24 cellular contexts compared by ENCODE assay signal in genomic region chr21:45474323-45474950, GRCh38.
DNase-seq lines count a peak whose midpoint lies in the region; ATAC-seq and TF ChIP-seq lines count a peak whose summit lies in the region.
"Had no signal": no experiment of that assay in that cellular context is flagged by ENCODE, and none has a peak within 500 bp of the region (broad histone marks: within the 10 kb centered on the region; RNA-seq: fewer than 3 reads in every experiment).

No MANE protein-coding gene starts in this region.

- peaks cover 30% of the 10 kb centered on the region for H3K4me1 Mint-ChIP-seq in activated CD4-positive, alpha-beta T cell treated with anti-CD3 and anti-CD28 coated beads, Interleukin-2, amount 10 ng/mL, durations not matched to agents 24 days and 14 days
- H3K4me1 Mint-ChIP-seq in HFFc6 (ENCODE audit: low read depth) (peaks cover 24% of the 10 kb centered on the region), chondrocyte (ENCODE audit: low read depth) (peaks cover 53% of the 10 kb centered on the region), nephron progenitor cell (peaks cover 58% of the 10 kb centered on the region), endodermal cell (peaks cover 23% of the 10 kb centered on the region)

- no peak overlapping the region for H3K9ac ChIP-seq in endodermal cell (ENCODE audit: extremely low read depth, low read length, poor library complexity, severe bottlenecking)
- H3K9ac ChIP-seq: parathyroid adenoma had no signal

- intact Hi-C loops in activated CD4-positive, alpha-beta T cell treated with anti-CD3 and anti-CD28 coated beads, Interleukin-2, amount 10 ng/mL, durations not matched to agents 24 days and 14 days (cut with micrococcal nuclease), result no loop called here

- no peak for TF ChIP-seq CTCF in HFFc6 (IDR thresholded peaks at IDR 0.05)
- TF ChIP-seq CTCF in chondrocyte (IDR thresholded peaks at IDR 0.05), result no peak
- no peak for TF ChIP-seq CTCF in nephron progenitor cell (IDR thresholded peaks at IDR 0.05)
- TF ChIP-seq CTCF in endodermal cell (conservative IDR thresholded peaks at IDR 0.05), result no peak

- H3K36me3 ChIP-seq in endodermal cell (ENCODE audit: control insufficient read depth, insufficient read depth, low read length), result peaks cover 77% of the 10 kb centered on the region
- H3K36me3 ChIP-seq: colonic mucosa had no signal

- no peak overlapping the region for H3K4me3 Mint-ChIP-seq in activated CD4-positive, alpha-beta T cell treated with anti-CD3 and anti-CD28 coated beads, Interleukin-2, amount 10 ng/mL, durations not matched to agents 24 days and 14 days
- no peak overlapping the region; the same call in 1 of the 2 replicates for H3K4me3 Mint-ChIP-seq in HFFc6
- H3K4me3 Mint-ChIP-seq in chondrocyte (ENCODE audit: unreplicated experiment), result no peak overlapping the region
- no peak overlapping the region for H3K4me3 Mint-ChIP-seq in nephron progenitor cell
- no peak overlapping the region for H3K4me3 Mint-ChIP-seq in endodermal cell
- H3K4me3 Mint-ChIP-seq: activated naive CD8-positive, alpha-beta T cell; B cell had no signal

- H3K27ac Mint-ChIP-seq in activated CD4-positive, alpha-beta T cell treated with anti-CD3 and anti-CD28 coated beads, Interleukin-2, amount 10 ng/mL, durations not matched to agents 24 days and 14 days, result peak overlapping the region; percentile 13
- H3K27ac Mint-ChIP-seq in HFFc6 (peak overlapping the region; percentile 19), chondrocyte (ENCODE audit: unreplicated experiment) (peak overlapping the region; percentile 79), nephron progenitor cell (peak overlapping the region; percentile 12), endodermal cell (no peak overlapping the region)
- H3K27ac Mint-ChIP-seq: activated naive CD8-positive, alpha-beta T cell; B cell had no signal

- no peak for DNase-seq in activated CD4-positive, alpha-beta T cell treated with anti-CD3 and anti-CD28 coated beads, Interleukin-2, amount 10 ng/mL, durations not matched to agents 24 days and 14 days
- no peak for DNase-seq in activated CD4-positive, alpha-beta T cell treated with anti-CD3 and anti-CD28 coated beads for 48 hours
- DNase-seq in HFFc6 (no peak), chondrocyte (ENCODE audit: low spot score) (no peak), nephron progenitor cell (no peak), endodermal cell (no peak)
- no peak for DNase-seq in stimulated activated CD4-positive, alpha-beta T cell treated with anti-CD3 and anti-CD28 coated beads, Interleukin-1b, Interleukin-23, amount 100 ng/mL, for 48 hours
- DNase-seq: activated CD4-positive, alpha-beta T cell treated with anti-CD3 and anti-CD28 coated beads, Interleukin-2, amount 50 U/mL, for 4 hours; colonic mucosa; KG1; lower lobe of right lung; NCI-H1694; NCI-H226; NCI-H774; SHP77 treated with DMSO at 0.1 percent for 48 hours; stimulated activated CD4-positive, alpha-beta T cell treated with anti-CD3 and anti-CD28 coated beads, Interleukin-15, amount 100 ng/mL, for 24 hours; substantia nigra; T-cell had no signal

- no peak overlapping the region for H3K4me3 ChIP-seq in endodermal cell (ENCODE audit: low read length)
- H3K4me3 ChIP-seq: colonic mucosa, lower lobe of right lung, vagina had no signal

- H3K27me3 Mint-ChIP-seq in activated CD4-positive, alpha-beta T cell treated with anti-CD3 and anti-CD28 coated beads, Interleukin-2, amount 10 ng/mL, durations not matched to agents 24 days and 14 days, result no peaks in the 10 kb centered on the region
- peaks cover 2% of the 10 kb centered on the region; the same call in 1 of the 2 replicates for H3K27me3 Mint-ChIP-seq in HFFc6 (ENCODE audit: insufficient read depth)
- no peaks in the 10 kb centered on the region for H3K27me3 Mint-ChIP-seq in chondrocyte (ENCODE audit: low read depth)
- no peaks in the 10 kb centered on the region for H3K27me3 Mint-ChIP-seq in nephron progenitor cell (ENCODE audit: low read depth, poor library complexity)
- H3K27me3 Mint-ChIP-seq in endodermal cell (ENCODE audit: insufficient read depth), result no peaks in the 10 kb centered on the region
- H3K27me3 Mint-ChIP-seq: activated naive CD8-positive, alpha-beta T cell; B cell had no signal

- peaks cover 8% of the 10 kb centered on the region for H3K4me1 ChIP-seq in endodermal cell (ENCODE audit: control insufficient read depth, insufficient read depth, low read length)
- H3K4me1 ChIP-seq: colonic mucosa, parathyroid adenoma had no signal

- no peak overlapping the region for H3K27ac ChIP-seq in endodermal cell (ENCODE audit: low read depth, low read length)
- H3K27ac ChIP-seq: colonic mucosa, lower lobe of right lung, parathyroid adenoma, vagina had no signal

- 97 to 99% methylated on average over 15 to 18 of the region's 18 CpGs for WGBS in endodermal cell (ENCODE audit: insufficient coverage in 1 of 2, insufficient read length in 1 of 2), 2 experiments

- no peaks in the 10 kb centered on the region for H3K36me3 Mint-ChIP-seq in activated CD4-positive, alpha-beta T cell treated with anti-CD3 and anti-CD28 coated beads, Interleukin-2, amount 10 ng/mL, durations not matched to agents 24 days and 14 days (ENCODE audit: low read depth)
- H3K36me3 Mint-ChIP-seq in HFFc6 (ENCODE audit: low read depth), result peaks cover 29% of the 10 kb centered on the region
- peaks cover 20% of the 10 kb centered on the region for H3K36me3 Mint-ChIP-seq in chondrocyte (ENCODE audit: low read depth)
- H3K36me3 Mint-ChIP-seq in nephron progenitor cell (ENCODE audit: low read depth), result peaks cover 27% of the 10 kb centered on the region
- H3K36me3 Mint-ChIP-seq in endodermal cell (ENCODE audit: low read depth), result peaks cover 64% of the 10 kb centered on the region
- H3K36me3 Mint-ChIP-seq: activated naive CD8-positive, alpha-beta T cell; T-cell had no signal

- H3K27me3 ChIP-seq in endodermal cell (ENCODE audit: control insufficient read depth, insufficient read depth, low read length, poor library complexity, severe bottlenecking), result no peaks in the 10 kb centered on the region
- H3K27me3 ChIP-seq: colonic mucosa, vagina had no signal

- H3K9me3 ChIP-seq in endodermal cell (ENCODE audit: control insufficient read depth, low read length), result no peaks in the 10 kb centered on the region
- H3K9me3 ChIP-seq: colonic mucosa, lower lobe of right lung, vagina had no signal

- no peak for ATAC-seq in HG02610 (IDR thresholded peaks at IDR 0.05; ENCODE audit: unreplicated experiment)
- ATAC-seq: lower lobe of right lung, sciatic nerve, T-cell had no signal

- no peaks in the 10 kb centered on the region for H3K9me3 Mint-ChIP-seq in activated CD4-positive, alpha-beta T cell treated with anti-CD3 and anti-CD28 coated beads, Interleukin-2, amount 10 ng/mL, durations not matched to agents 24 days and 14 days
- H3K9me3 Mint-ChIP-seq in HFFc6, result no peaks in the 10 kb centered on the region; the same call in 1 of the 2 replicates
- H3K9me3 Mint-ChIP-seq in chondrocyte (ENCODE audit: low read depth), result no peaks in the 10 kb centered on the region
- no peaks in the 10 kb centered on the region for H3K9me3 Mint-ChIP-seq in nephron progenitor cell
- no peaks in the 10 kb centered on the region for H3K9me3 Mint-ChIP-seq in endodermal cell
- H3K9me3 Mint-ChIP-seq: T-cell had no signal
